Comparison of ENCODE assay signal across 10 cellular contexts in genomic region chr3:43998841-43999805, GRCh38.
A peak's percentile ranks its signal among the peaks of the same experiment; 100 is the strongest.
DNase-seq lines count a peak whose midpoint lies in the region; ATAC-seq, FAIRE-seq and TF ChIP-seq lines count a peak whose summit lies in the region.
"Had no signal": no experiment of that assay in that cellular context is flagged by ENCODE, and none has a peak within 500 bp of the region (broad histone marks: within the 10 kb centered on the region; RNA-seq: fewer than 3 reads in every experiment).

No MANE protein-coding gene starts in this region.

- no peak for FAIRE-seq in RCC 7860 (lab: Jason Lieb, UNC)
- FAIRE-seq: endometrium, G401.6 had no signal

- no peak for TF ChIP-seq POLR2A in vagina (IDR thresholded peaks at IDR 0.05)

- H3K27ac ChIP-seq in vagina, result no peak overlapping the region

- H3K36me3 ChIP-seq in vagina, result no peaks in the 10 kb centered on the region

- peak overlapping the region; percentile 36 to 39 for H3K4me3 ChIP-seq in vagina

- intact Hi-C loops in vagina (cut with DNase I), result no loop called here

- TF ChIP-seq CTCF in vagina (IDR thresholded peaks at IDR 0.05), result no peak

- no peaks in the 10 kb centered on the region for H3K27me3 ChIP-seq in vagina

- DNase-seq in NCI-H2171 treated with DMSO at 0.1 percent for 48 hours (lab: John Stamatoyannopoulos, UW) (peak; percentile 27), NCI-H2171 (lab: John Stamatoyannopoulos, UW) (no peak), RCC 7860 (ENCODE audit: low spot score) (peak; percentile 48), epidermal melanocyte (ENCODE audit: insufficient read length, low spot score) (peak; percentile 76), midbrain (lab: John Stamatoyannopoulos, UW) (peak; percentile 55), vagina (ENCODE audit: extremely low spot score in 2 of 2) (no peak), MV-4-11 (lab: John Stamatoyannopoulos, UW) (no peak)

- ATAC-seq in HG02884 (IDR thresholded peaks at IDR 0.05; ENCODE audit: unreplicated experiment), result peak; percentile 45

- no peaks in the 10 kb centered on the region for H3K9me3 ChIP-seq in vagina

- peaks cover 43% of the 10 kb centered on the region for H3K4me1 ChIP-seq in vagina

Comparison
In these comparisons a context has a peak if more than half of its experiments do, and no peak if none do; other contexts are left out.
1. DNase-seq: peak in NCI-H2171 treated with DMSO at 0.1 percent for 48 hours (single experiment), RCC 7860 (single experiment), epidermal melanocyte (single experiment) and midbrain (single experiment); none in NCI-H2171 (single experiment), vagina (0 of 2) and MV-4-11 (single experiment).